1 cellular context compared by ENCODE assay signal in genomic region chr19:1751367-1752008, GRCh38.
TF ChIP-seq lines count a peak whose summit lies in the region.

No MANE protein-coding gene starts in this region.

TF ChIP-seq in H1, 55 proteins besides CTCF, POLR2A, EP300 and RAD21:
- no peak for TF ChIP-seq EZH2 (IDR thresholded peaks at IDR 0.05; ENCODE audit: low read depth, low read length, severe bottlenecking)
- no peak for TF ChIP-seq ATF3 (IDR thresholded peaks at IDR 0.05; ENCODE audit: insufficient read depth, low read depth, low read length)
- no peak for TF ChIP-seq TAF7 (optimal IDR thresholded peaks at IDR 0.05; ENCODE audit: borderline replicate concordance, low read depth, low read length)
- no peak for TF ChIP-seq TCF12 (IDR thresholded peaks at IDR 0.05; ENCODE audit: low read depth, low read length)
- no peak for TF ChIP-seq KDM4A (IDR thresholded peaks at IDR 0.05; ENCODE audit: low read depth, low read length, severe bottlenecking)
- TF ChIP-seq KDM1A (IDR thresholded peaks at IDR 0.05; ENCODE audit: borderline replicate concordance, low read length), result no peak
- no peak for TF ChIP-seq SIX5 (IDR thresholded peaks at IDR 0.05; ENCODE audit: low read depth, low read length)
- peak; percentile 53 for TF ChIP-seq RNF2 (IDR thresholded peaks at IDR 0.05; ENCODE audit: borderline replicate concordance, low read depth, low read length, missing control alignments, poor library complexity, severe bottlenecking)
- no peak for TF ChIP-seq NRF1 (IDR thresholded peaks at IDR 0.05; ENCODE audit: low read depth, low read length)
- no peak for TF ChIP-seq KDM5A (IDR thresholded peaks at IDR 0.05; ENCODE audit: low read length)
- TF ChIP-seq JUN (IDR thresholded peaks at IDR 0.05; ENCODE audit: low read depth, low read length), result no peak
- peak; percentile 14 for TF ChIP-seq CTBP2 (IDR thresholded peaks at IDR 0.05; ENCODE audit: borderline replicate concordance, insufficient read depth, insufficient read length, low read length)
- TF ChIP-seq ZNF274 (IDR thresholded peaks at IDR 0.05; ENCODE audit: borderline replicate concordance, extremely low read depth, low read length), result no peak
- TF ChIP-seq SP1 (IDR thresholded peaks at IDR 0.05; ENCODE audit: low read depth, low read length), result no peak
- TF ChIP-seq JUND (IDR thresholded peaks at IDR 0.05; ENCODE audit: low read length), result no peak
- no peak for TF ChIP-seq POLR2AphosphoS5 (IDR thresholded peaks at IDR 0.05; ENCODE audit: low read depth, low read length)
- no peak for TF ChIP-seq BACH1 (IDR thresholded peaks at IDR 0.05; ENCODE audit: low read length)
- TF ChIP-seq CEBPB (IDR thresholded peaks at IDR 0.05; ENCODE audit: low read depth, low read length), result no peak
